In genomic region chr19:929523-930258, GRCh38 we compare ENCODE assay signal across 1 cellular context.
A peak's percentile ranks its signal among the peaks of the same experiment; 100 is the strongest.
TF ChIP-seq lines count a peak whose summit lies in the region.

No MANE protein-coding gene starts in this region.

TF ChIP-seq in HepG2, 621 proteins besides CTCF, POLR2A, EP300 and RAD21:
- no peak for TF ChIP-seq ELK4 (CRISPR knock-in tag; IDR thresholded peaks at IDR 0.05; ENCODE audit: borderline replicate concordance)
- no peak for TF ChIP-seq RFX5 (IDR thresholded peaks at IDR 0.05; ENCODE audit: low read depth, low read length)
- no peak for TF ChIP-seq MYC (CRISPR knock-in tag; IDR thresholded peaks at IDR 0.05; ENCODE audit: borderline replicate concordance)
- no peak for TF ChIP-seq ZNF780A (CRISPR knock-in tag; IDR thresholded peaks at IDR 0.05)
- no peak for TF ChIP-seq EEA1 (CRISPR knock-in tag; IDR thresholded peaks at IDR 0.05; ENCODE audit: borderline replicate concordance)
- TF ChIP-seq ZNF30 (CRISPR knock-in tag; IDR thresholded peaks at IDR 0.05): no peak
- no peak for TF ChIP-seq ZNF572 (CRISPR knock-in tag; IDR thresholded peaks at IDR 0.05)
- no peak for TF ChIP-seq CSRNP1 (CRISPR knock-in tag; IDR thresholded peaks at IDR 0.05)
- no peak for TF ChIP-seq IRF1 (CRISPR knock-in tag; IDR thresholded peaks at IDR 0.05; ENCODE audit: low read depth)
- TF ChIP-seq ATF4 (CRISPR knock-in tag; IDR thresholded peaks at IDR 0.05): no peak
- no peak for TF ChIP-seq ZKSCAN8 (CRISPR knock-in tag; IDR thresholded peaks at IDR 0.05; ENCODE audit: borderline replicate concordance)
- TF ChIP-seq NR3C1 (CRISPR knock-in tag; IDR thresholded peaks at IDR 0.05): no peak
- no peak for TF ChIP-seq ISX (CRISPR knock-in tag; conservative IDR thresholded peaks at IDR 0.05)
- TF ChIP-seq ZFP36L2 (CRISPR knock-in tag; IDR thresholded peaks at IDR 0.05): no peak
- TF ChIP-seq PAF1 (CRISPR knock-in tag; IDR thresholded peaks at IDR 0.05): 0 out of 2 replicates have a peak, but pooled peaks have one; percentile 6
- TF ChIP-seq ZNF75D (CRISPR knock-in tag; IDR thresholded peaks at IDR 0.05; ENCODE audit: borderline replicate concordance): no peak
- no peak for TF ChIP-seq RNF2 (conservative IDR thresholded peaks at IDR 0.05; ENCODE audit: low read depth)
- no peak for TF ChIP-seq TEF (CRISPR knock-in tag; IDR thresholded peaks at IDR 0.05)
- TF ChIP-seq MLLT10 (CRISPR knock-in tag; IDR thresholded peaks at IDR 0.05): no peak
- no peak for TF ChIP-seq ETS1 (CRISPR knock-in tag; IDR thresholded peaks at IDR 0.05)
- TF ChIP-seq ZBTB7B (CRISPR knock-in tag; IDR thresholded peaks at IDR 0.05): no peak
- no peak for TF ChIP-seq NFYB (CRISPR knock-in tag; IDR thresholded peaks at IDR 0.05)
- no peak for TF ChIP-seq TGIF2 (CRISPR knock-in tag; IDR thresholded peaks at IDR 0.05)
- TF ChIP-seq CCDC6 (CRISPR knock-in tag; IDR thresholded peaks at IDR 0.05): no peak
- no peak for TF ChIP-seq ZNF672 (CRISPR knock-in tag; IDR thresholded peaks at IDR 0.05)
- no peak for TF ChIP-seq ZNF557 (CRISPR knock-in tag; IDR thresholded peaks at IDR 0.05)
- no peak for TF ChIP-seq CEBPB (IDR thresholded peaks at IDR 0.05; ENCODE audit: borderline replicate concordance, low read depth, low read length)
- no peak for TF ChIP-seq ZNF235 (CRISPR knock-in tag; IDR thresholded peaks at IDR 0.05; ENCODE audit: borderline replicate concordance)
- peak; percentile 79 for TF ChIP-seq AGO2 (optimal IDR thresholded peaks at IDR 0.05; ENCODE audit: low read depth, low read length)
- peak; percentile 93 for TF ChIP-seq ZNF121 (CRISPR knock-in tag; IDR thresholded peaks at IDR 0.05)
- no peak for TF ChIP-seq STAT5B (CRISPR knock-in tag; IDR thresholded peaks at IDR 0.05)
- TF ChIP-seq ZXDC (CRISPR knock-in tag; IDR thresholded peaks at IDR 0.05): no peak
- no peak for TF ChIP-seq BRF2 (CRISPR knock-in tag; IDR thresholded peaks at IDR 0.05)
- no peak for TF ChIP-seq ADNP (CRISPR knock-in tag; IDR thresholded peaks at IDR 0.05)
- TF ChIP-seq POGZ (CRISPR knock-in tag; IDR thresholded peaks at IDR 0.05): no peak
- TF ChIP-seq MAX (IDR thresholded peaks at IDR 0.05): no peak
- TF ChIP-seq MED13 (CRISPR knock-in tag; IDR thresholded peaks at IDR 0.05): no peak
- no peak for TF ChIP-seq RFX3 (CRISPR knock-in tag; IDR thresholded peaks at IDR 0.05)
- TF ChIP-seq RBM22 (optimal IDR thresholded peaks at IDR 0.05; ENCODE audit: low read length): peak; percentile 43
- TF ChIP-seq RBFOX2 (IDR thresholded peaks at IDR 0.05; ENCODE audit: low read depth, low read length): peak; percentile 79; the same call in 1 of the 2 replicates
- TF ChIP-seq HNRNPH1 (optimal IDR thresholded peaks at IDR 0.05; ENCODE audit: low read depth, low read length): no peak
